21 cellular contexts compared by ENCODE assay signal in genomic region chr1:59350521-59350920, GRCh38. TPM values are rescaled to one million over a fixed set of nuclear protein-coding genes. Genes with fewer than 3 reads are reported as not detected.
DNase-seq lines count a peak whose midpoint lies in the region; ATAC-seq, FAIRE-seq and TF ChIP-seq lines count a peak whose summit lies in the region.
"Had no signal": no experiment of that assay in that cellular context is flagged by ENCODE, and none has a peak within 500 bp of the region (broad histone marks: within the 10 kb centered on the region; RNA-seq: fewer than 3 reads in every experiment).

No MANE protein-coding gene starts in this region.

- H3K27me3 ChIP-seq in K562 (ENCODE audit: control insufficient read depth in 2 of 2, insufficient read depth in 2 of 2, low read length in 2 of 2): no peaks in the 10 kb centered on the region
- H3K27me3 ChIP-seq in aorta (ENCODE audit: control insufficient read depth in 1 of 2, insufficient read depth in 2 of 2, low read length in 1 of 2): no peaks in the 10 kb centered on the region
- H3K27me3 ChIP-seq: BE2C had no signal

- no peaks in the 10 kb centered on the region for H3K4me1 ChIP-seq in HEK293 (ENCODE audit: control insufficient read depth, insufficient read depth, low read length)
- no peaks in the 10 kb centered on the region for H3K4me1 ChIP-seq in K562 (replicated peaks in 1 of 2; ENCODE audit: control insufficient read depth in 2 of 2, insufficient read depth in 2 of 2, low read length in 2 of 2)
- H3K4me1 ChIP-seq in aorta (ENCODE audit: control insufficient read depth in 1 of 2, insufficient read depth in 2 of 2, low read length in 2 of 2): no peaks in the 10 kb centered on the region
- H3K4me1 ChIP-seq: BE2C, HAP-1 had no signal

- no peak for FAIRE-seq in K562 (lab: Jason Lieb, UNC)

- H3K9ac ChIP-seq in K562 (ENCODE audit: insufficient read depth in 1 of 2, low read depth in 2 of 2, low read length in 2 of 2): no peak overlapping the region

- H3K79me2 ChIP-seq in K562 (ENCODE audit: control insufficient read depth, insufficient read depth, low read length): no peaks in the 10 kb centered on the region

- no peak overlapping the region for H2AFZ ChIP-seq in K562 (ENCODE audit: low read depth, low read length)

- no peaks in the 10 kb centered on the region for H3K9me1 ChIP-seq in K562 (ENCODE audit: control insufficient read depth, insufficient read depth, low read length)

- no peak for TF ChIP-seq RAD21 in K562 (CRISPR knock-in tag; conservative IDR thresholded peaks at IDR 0.05 in 1 of 2, IDR thresholded peaks at IDR 0.05 in 1 of 2)

- in situ Hi-C loops in K562 (cut with MboI): no loop called here

- POLR2A ChIA-PET in HEK293 (lab: Yijun Ruan, JAX) (no interaction called here), K562 (lab: Yijun Ruan, JAX) (interaction anchor here (0.8 to 1.1 kb wide), 2 partner anchors 13 to 41 kb away, joined by 3 read pairs; no protein-coding TSS in a partner anchor)

- H3K27ac ChIP-seq in HEK293 (ENCODE audit: extremely low read depth, low read depth, low read length) (no peak overlapping the region), K562 (ENCODE audit: extremely low read depth, low read depth, low read length) (no peak overlapping the region), aorta (ENCODE audit: low read depth in 1 of 2, low read length in 2 of 2) (no peak overlapping the region)
- H3K27ac ChIP-seq: RWPE1 had no signal

- intact Hi-C loops in K562 (cut with micrococcal nuclease) (no loop called here), aorta (cut with DNase I) (no loop called here)

- ATAC-seq in K562: no peak
- peak; percentile 38 for ATAC-seq in aorta (ENCODE audit: low FRiP score)
- ATAC-seq in HG02885 (IDR thresholded peaks at IDR 0.05; ENCODE audit: poor library complexity, unreplicated experiment): no peak
- ATAC-seq in GM18520 (IDR thresholded peaks at IDR 0.05; ENCODE audit: unreplicated experiment): no peak
- ATAC-seq: T-cell had no signal

- H3K36me3 ChIP-seq in HEK293 (ENCODE audit: control insufficient read depth in 2 of 2, insufficient read depth in 1 of 2, low read length in 2 of 2) (no peaks in the 10 kb centered on the region), K562 (ENCODE audit: control insufficient read depth, insufficient read depth, low read length) (no peaks in the 10 kb centered on the region), aorta (ENCODE audit: control insufficient read depth in 1 of 2, insufficient read depth in 2 of 2, low read length in 1 of 2) (no peaks in the 10 kb centered on the region)
- H3K36me3 ChIP-seq: BE2C, HAP-1 had no signal

- no peak overlapping the region for H3K4me2 ChIP-seq in K562 (ENCODE audit: insufficient read depth, low read length)

- no peak for TF ChIP-seq EP300 in K562 (IDR thresholded peaks at IDR 0.05; ENCODE audit: low read length)

- TF ChIP-seq CTCF in HEK293 (tag by site-specific recombination; IDR thresholded peaks at IDR 0.05): no peak
- no peak for TF ChIP-seq CTCF in K562 (IDR thresholded peaks at IDR 0.05 in 2 of 3, conservative IDR thresholded peaks at IDR 0.05 in 1 of 3; ENCODE audit: insufficient read depth in 2 of 3, low read depth in 1 of 3, low read length in 3 of 3)

- CTCF ChIA-PET in HEK293 (lab: Yijun Ruan, JAX): no interaction called here
- CTCF ChIA-PET in K562 (lab: Yijun Ruan, JAX; ENCODE audit: low intra/inter-chr PET ratio): no interaction called here

- H4K20me1 ChIP-seq in K562 (replicated peaks; ENCODE audit: control insufficient read depth, insufficient read depth, low read length): no peaks in the 10 kb centered on the region

- WGBS in K562 (ENCODE audit: insufficient coverage, low coverage, missing lambda C conversion rate): 0% methylated on average over 2 of the region's 2 CpGs
- WGBS in aorta, 2 donors: 95% methylated on average over 2 of the region's 2 CpGs

- no peak overlapping the region for H3K4me3 ChIP-seq in HEK293 (ENCODE audit: low read depth, low read length)
- no peak overlapping the region for H3K4me3 ChIP-seq in K562
- no peak overlapping the region for H3K4me3 ChIP-seq in aorta (ENCODE audit: low read length in 2 of 2)
- H3K4me3 ChIP-seq: HAP-1 had no signal

- DNase-seq in NCI-H82 treated with DMSO at 0.1 percent for 48 hours (lab: John Stamatoyannopoulos, UW; ENCODE audit: unreplicated experiment) (peak; percentile 87), K562 (ENCODE audit: extremely low read depth in 1 of 4, low spot score in 3 of 4) (no peak), aorta (no peak), T-helper 2 cell (no peak)
- DNase-seq: BE2C; CD8-positive, alpha-beta memory T cell; GOT3; NCI-H1092; NCI-H1417 treated with DMSO at 0.1 percent for 48 hours; NCI-H187; NCI-H2081 treated with DMSO at 0.1 percent for 48 hours; NCI-H2171 treated with DMSO at 0.1 percent for 48 hours; NCI-H524 treated with DMSO at 0.1 percent for 48 hours; NCI-H774; SHP77; T-cell had no signal

- no peaks in the 10 kb centered on the region for H3K9me3 ChIP-seq in HEK293 (ENCODE audit: control insufficient read depth, insufficient read depth, low read depth, low read length)
- no peaks in the 10 kb centered on the region for H3K9me3 ChIP-seq in K562 (replicated peaks; ENCODE audit: control insufficient read depth, insufficient read depth, low read depth, low read length)
- no peaks in the 10 kb centered on the region for H3K9me3 ChIP-seq in aorta (ENCODE audit: control insufficient read depth, low read length)
- H3K9me3 ChIP-seq: BE2C, HAP-1 had no signal

- BruUV-seq in K562 (replicated peaks; lab: Mats Ljungman, UMichigan): no TSS peak

- TF ChIP-seq POLR2A in K562 (conservative IDR thresholded peaks at IDR 0.05): no peak

TF ChIP-seq in HEK293, 187 proteins besides CTCF, POLR2A, EP300 and RAD21:
- TF ChIP-seq ATF2 (tag by site-specific recombination; IDR thresholded peaks at IDR 0.05; ENCODE audit: low read depth): peak; percentile 45; the same call in 1 of the 2 replicates
- TF ChIP-seq ZNF585B (tag by site-specific recombination; IDR thresholded peaks at IDR 0.05): peak; percentile 40; the same call in 1 of the 2 replicates
- TF ChIP-seq ZNF677 (tag by site-specific recombination; IDR thresholded peaks at IDR 0.05): no peak

TF ChIP-seq in K562, 482 proteins besides CTCF, POLR2A, EP300 and RAD21 (continues in another document):
- no peak for TF ChIP-seq NUFIP1 (IDR thresholded peaks at IDR 0.05; ENCODE audit: partially characterized antibody)
- no peak for TF ChIP-seq HNRNPK (IDR thresholded peaks at IDR 0.05; ENCODE audit: low read depth, low read length, poor library complexity, severe bottlenecking)
- TF ChIP-seq RAD51 (IDR thresholded peaks at IDR 0.05; ENCODE audit: borderline replicate concordance, low read depth): no peak
- no peak for TF ChIP-seq PRPF4 (IDR thresholded peaks at IDR 0.05; ENCODE audit: insufficient read depth, low read depth, low read length, poor library complexity, severe bottlenecking)
- TF ChIP-seq FOXA1 (IDR thresholded peaks at IDR 0.05; ENCODE audit: borderline replicate concordance): no peak
- peak; percentile 27; the same call in 1 of the 2 replicates for TF ChIP-seq ATF7 (IDR thresholded peaks at IDR 0.05)
- no peak for TF ChIP-seq FOXO4 (CRISPR knock-in tag; IDR thresholded peaks at IDR 0.05)
- no peak for TF ChIP-seq NONO (IDR thresholded peaks at IDR 0.05; ENCODE audit: low read depth in 2 of 2, low read length in 1 of 2)
- no peak for TF ChIP-seq NCOA4 (IDR thresholded peaks at IDR 0.05; ENCODE audit: partially characterized antibody)
- TF ChIP-seq SMAD2 (IDR thresholded peaks at IDR 0.05; ENCODE audit: low read depth, low read length): no peak
- no peak for TF ChIP-seq CC2D1A (IDR thresholded peaks at IDR 0.05)
- no peak for TF ChIP-seq TGIF2 (CRISPR knock-in tag; IDR thresholded peaks at IDR 0.05)
- TF ChIP-seq, protein P1, sequence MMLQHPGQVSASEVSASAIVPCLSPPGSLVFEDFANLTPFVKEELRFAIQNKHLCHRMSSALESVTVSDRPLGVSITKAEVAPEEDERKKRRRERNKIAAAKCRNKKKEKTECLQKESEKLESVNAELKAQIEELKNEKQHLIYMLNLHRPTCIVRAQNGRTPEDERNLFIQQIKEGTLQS (IDR thresholded peaks at IDR 0.05): 0 out of 2 replicates have a peak, but pooled peaks have one; percentile 24
- TF ChIP-seq, protein P1 (CRISPR knock-in tag; conservative IDR thresholded peaks at IDR 0.05): no peak

RNA-seq across cellular contexts. Expression of gene FGGY, which starts 53.6 kb away (rescaled TPM):
- total RNA-seq in K562 (2011; cell fraction: chromatin; rRNA removed; ENCODE audit: low replicate concordance): 24.6 and 32.7 TPM in 2 replicates
- total RNA-seq in K562 (2011; cell fraction: nucleolus; rRNA removed): 11.2 and 13.0 TPM in 2 replicates
- total RNA-seq in K562 (2011; cell fraction: nucleoplasm; rRNA removed): 22.0 and 23.1 TPM in 2 replicates
- 10.4 and 10.8 TPM in 2 replicates for total RNA-seq in K562 (2014; rRNA removed)
- total RNA-seq in K562 (2014; rRNA removed; fragmentation: Illumina TruSeq; extraction: Trizol): 15.0 and 17.6 TPM in 2 replicates
- 17.9 and 19.2 TPM in 2 replicates for total RNA-seq in K562 (2015; rRNA removed; fragmentation: Illumina TruSeq; extraction: Trizol)
- total RNA-seq in K562 (2021): 10.6 and 12.1 TPM in 2 replicates
- polyA plus RNA-seq in K562 (2011; rRNA removed): 9.7 TPM in 2 replicates
- polyA plus RNA-seq in K562 (2011; cell fraction: cytosol; rRNA removed): 5.6 and 10.0 TPM in 2 replicates
- polyA plus RNA-seq in K562 (2011; cell fraction: nucleus; rRNA removed): 7.6 and 11.6 TPM in 2 replicates
- polyA plus RNA-seq in K562 (2012): 11.1 and 43.7 TPM in 2 replicates
- 11.4 and 13.1 TPM in 2 replicates for polyA plus RNA-seq in K562 (2014; fragmentation: Illumina TruSeq; extraction: Trizol)
- polyA plus RNA-seq in K562 (2014; fragmentation: Nextera tagmentation; extraction: Ambion mirVana): 10 to 100 TPM; 12.6 to 15.4 TPM
- 11.7 and 12.3 TPM in 2 replicates for polyA plus RNA-seq in K562 (2014; rRNA removed)
- polyA minus RNA-seq in K562 (2011; rRNA and poly(A)+ RNA removed): 20.1 and 26.5 TPM in 2 replicates
- 6.1 and 6.9 TPM in 2 replicates for polyA minus RNA-seq in K562 (2011; cell fraction: cytosol; rRNA and poly(A)+ RNA removed)
- 19.9 and 37.7 TPM in 2 replicates for polyA minus RNA-seq in K562 (2011; cell fraction: nucleus; rRNA and poly(A)+ RNA removed)
- 10 to 100 TPM; 17.3 to 25.1 TPM for total RNA-seq in aorta
- polyA plus RNA-seq in aorta: 1 to 10 TPM; 5.3 to 6.6 TPM

Comparison
In these comparisons a context has a peak if more than half of its experiments do, and no peak if none do; other contexts are left out.
1. Of the 44 proteins assayed by ChIP-seq in both K562 and HEK293: peak only in K562: none; only in HEK293: ATF2; in both: none; in neither: 43.